ENCODE assay signal across 18 cellular contexts in genomic region chr2:11254100-11254536, GRCh38.
DNase-seq lines count a peak whose midpoint lies in the region; ATAC-seq and TF ChIP-seq lines count a peak whose summit lies in the region.
"Had no signal": no experiment of that assay in that cellular context is flagged by ENCODE, and none has a peak within 500 bp of the region (broad histone marks: within the 10 kb centered on the region; RNA-seq: fewer than 3 reads in every experiment).

No MANE protein-coding gene starts in this region.

- H3K9me3 ChIP-seq in mucosa of descending colon, result no peaks in the 10 kb centered on the region
- H3K9me3 ChIP-seq: esophagus muscularis mucosa, heart left ventricle had no signal

- intact Hi-C loops in mucosa of descending colon (cut with DNase I, micrococcal nuclease), result no loop called here

- no peak overlapping the region for H3K27ac Mint-ChIP-seq in activated CD4-positive, alpha-beta T cell treated with anti-CD3 and anti-CD28 coated beads, Interleukin-2, amount 10 ng/mL, durations not matched to agents 7 days and 5 days
- H3K27ac Mint-ChIP-seq: GM23338, T-helper 17 cell had no signal

- CTCF ChIA-PET in activated CD4-positive, alpha-beta T cell treated with anti-CD3 and anti-CD28 coated beads, Interleukin-2, amount 10 ng/mL, durations not matched to agents 7 days and 5 days (lab: Charles Lee), result no interaction called here

- H3K36me3 ChIP-seq in mucosa of descending colon (ENCODE audit: low read depth), result no peaks in the 10 kb centered on the region

- peaks cover 7% of the 10 kb centered on the region for H3K36me3 Mint-ChIP-seq in activated CD4-positive, alpha-beta T cell treated with anti-CD3 and anti-CD28 coated beads, Interleukin-2, amount 10 ng/mL, durations not matched to agents 7 days and 5 days (ENCODE audit: low read depth)

- DNase-seq in HuH-7 (ENCODE audit: low spot score) (peak; percentile 23), NCI-H2227 treated with DMSO at 0.1 percent for 48 hours (lab: John Stamatoyannopoulos, UW) (peak; percentile 91), epithelial cell of esophagus (ENCODE audit: low read depth) (peak; percentile 20), mucosa of descending colon (no peak), SK-N-DZ (ENCODE audit: low spot score) (no peak), foreskin melanocyte (no peak)
- no peak for DNase-seq in activated CD4-positive, alpha-beta T cell treated with anti-CD3 and anti-CD28 coated beads, Interleukin-2, amount 10 ng/mL, durations not matched to agents 7 days and 5 days
- DNase-seq: activated CD8-positive, alpha-beta memory T cell treated with anti-CD3 and anti-CD28 coated beads, Interleukin-2, amount 50 U/mL, for 4 hours; activated gamma-delta T cell treated with Interleukin-2 at 50 U/mL for 16 hours; dermis blood vessel endothelial cell; heart left ventricle; kidney; stimulated activated CD4-positive, alpha-beta T cell treated with anti-CD3 and anti-CD28 coated beads, Interleukin-4, amount 100 ng/mL, for 4 hours; T-helper 17 cell had no signal

- H3K4me1 ChIP-seq in mucosa of descending colon (ENCODE audit: low read depth), result no peaks in the 10 kb centered on the region

- ATAC-seq in mucosa of descending colon, result peak; percentile 45
- ATAC-seq: activated CD4-positive, CD25-positive, alpha-beta regulatory T cell treated with anti-CD3 and anti-CD28 coated beads, Interleukin-2, amount 50 U/mL, for 24 hours; GM23338; Right ventricle myocardium inferior; T-helper 17 cell had no signal

- POLR2A ChIA-PET in activated CD4-positive, alpha-beta T cell treated with anti-CD3 and anti-CD28 coated beads, Interleukin-2, amount 10 ng/mL, durations not matched to agents 7 days and 5 days (lab: Charles Lee), result no interaction called here

- H3K4me3 Mint-ChIP-seq in activated CD4-positive, alpha-beta T cell treated with anti-CD3 and anti-CD28 coated beads, Interleukin-2, amount 10 ng/mL, durations not matched to agents 7 days and 5 days, result no peak overlapping the region
- H3K4me3 Mint-ChIP-seq: GM23338, T-helper 17 cell had no signal

- no peaks in the 10 kb centered on the region for H3K27me3 Mint-ChIP-seq in activated CD4-positive, alpha-beta T cell treated with anti-CD3 and anti-CD28 coated beads, Interleukin-2, amount 10 ng/mL, durations not matched to agents 7 days and 5 days
- H3K27me3 Mint-ChIP-seq: T-helper 17 cell had no signal

- H3K4me1 Mint-ChIP-seq in activated CD4-positive, alpha-beta T cell treated with anti-CD3 and anti-CD28 coated beads, Interleukin-2, amount 10 ng/mL, durations not matched to agents 7 days and 5 days, result no peaks in the 10 kb centered on the region

- peaks cover 4% of the 10 kb centered on the region for H3K9me3 Mint-ChIP-seq in activated CD4-positive, alpha-beta T cell treated with anti-CD3 and anti-CD28 coated beads, Interleukin-2, amount 10 ng/mL, durations not matched to agents 7 days and 5 days

- TF ChIP-seq CTCF in epithelial cell of esophagus (IDR thresholded peaks at IDR 0.05; ENCODE audit: insufficient read depth, low read depth, low read length, missing control alignments) (no peak), mucosa of descending colon (IDR thresholded peaks at IDR 0.05) (no peak)

- no peak overlapping the region for H3K4me3 ChIP-seq in epithelial cell of esophagus (ENCODE audit: low read length)
- H3K4me3 ChIP-seq in mucosa of descending colon, result no peak overlapping the region
- H3K4me3 ChIP-seq: esophagus muscularis mucosa, GM23338, heart left ventricle had no signal

Comparison
In these comparisons a context has a peak if more than half of its experiments do, and no peak if none do; other contexts are left out.
1. DNase-seq: peak in HuH-7 (single experiment), NCI-H2227 treated with DMSO at 0.1 percent for 48 hours (single experiment) and epithelial cell of esophagus (single experiment); none in mucosa of descending colon (0 of 3), activated CD4-positive, alpha-beta T cell treated with anti-CD3 and anti-CD28 coated beads, Interleukin-2, amount 10 ng/mL, durations not matched to agents 7 days and 5 days (single experiment), SK-N-DZ (single experiment) and foreskin melanocyte (single experiment).